In genomic region chr16:71845639-71846431, GRCh38 we compare ENCODE assay signal across 1 cellular context.
TF ChIP-seq lines count a peak whose summit lies in the region.

A gene with protein sequence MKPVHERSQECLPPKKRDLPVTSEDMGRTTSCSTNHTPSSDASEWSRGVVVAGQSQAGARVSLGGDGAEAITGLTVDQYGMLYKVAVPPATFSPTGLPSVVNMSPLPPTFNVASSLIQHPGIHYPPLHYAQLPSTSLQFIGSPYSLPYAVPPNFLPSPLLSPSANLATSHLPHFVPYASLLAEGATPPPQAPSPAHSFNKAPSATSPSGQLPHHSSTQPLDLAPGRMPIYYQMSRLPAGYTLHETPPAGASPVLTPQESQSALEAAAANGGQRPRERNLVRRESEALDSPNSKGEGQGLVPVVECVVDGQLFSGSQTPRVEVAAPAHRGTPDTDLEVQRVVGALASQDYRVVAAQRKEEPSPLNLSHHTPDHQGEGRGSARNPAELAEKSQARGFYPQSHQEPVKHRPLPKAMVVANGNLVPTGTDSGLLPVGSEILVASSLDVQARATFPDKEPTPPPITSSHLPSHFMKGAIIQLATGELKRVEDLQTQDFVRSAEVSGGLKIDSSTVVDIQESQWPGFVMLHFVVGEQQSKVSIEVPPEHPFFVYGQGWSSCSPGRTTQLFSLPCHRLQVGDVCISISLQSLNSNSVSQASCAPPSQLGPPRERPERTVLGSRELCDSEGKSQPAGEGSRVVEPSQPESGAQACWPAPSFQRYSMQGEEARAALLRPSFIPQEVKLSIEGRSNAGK (plus strand): TSS chr16:71845976. CDS start chr16:71849741, 3,765 bp downstream.

TF ChIP-seq in HepG2, 621 proteins besides CTCF, POLR2A, EP300 and RAD21 (continued from another document and continues in another):
- TF ChIP-seq, protein P1, sequence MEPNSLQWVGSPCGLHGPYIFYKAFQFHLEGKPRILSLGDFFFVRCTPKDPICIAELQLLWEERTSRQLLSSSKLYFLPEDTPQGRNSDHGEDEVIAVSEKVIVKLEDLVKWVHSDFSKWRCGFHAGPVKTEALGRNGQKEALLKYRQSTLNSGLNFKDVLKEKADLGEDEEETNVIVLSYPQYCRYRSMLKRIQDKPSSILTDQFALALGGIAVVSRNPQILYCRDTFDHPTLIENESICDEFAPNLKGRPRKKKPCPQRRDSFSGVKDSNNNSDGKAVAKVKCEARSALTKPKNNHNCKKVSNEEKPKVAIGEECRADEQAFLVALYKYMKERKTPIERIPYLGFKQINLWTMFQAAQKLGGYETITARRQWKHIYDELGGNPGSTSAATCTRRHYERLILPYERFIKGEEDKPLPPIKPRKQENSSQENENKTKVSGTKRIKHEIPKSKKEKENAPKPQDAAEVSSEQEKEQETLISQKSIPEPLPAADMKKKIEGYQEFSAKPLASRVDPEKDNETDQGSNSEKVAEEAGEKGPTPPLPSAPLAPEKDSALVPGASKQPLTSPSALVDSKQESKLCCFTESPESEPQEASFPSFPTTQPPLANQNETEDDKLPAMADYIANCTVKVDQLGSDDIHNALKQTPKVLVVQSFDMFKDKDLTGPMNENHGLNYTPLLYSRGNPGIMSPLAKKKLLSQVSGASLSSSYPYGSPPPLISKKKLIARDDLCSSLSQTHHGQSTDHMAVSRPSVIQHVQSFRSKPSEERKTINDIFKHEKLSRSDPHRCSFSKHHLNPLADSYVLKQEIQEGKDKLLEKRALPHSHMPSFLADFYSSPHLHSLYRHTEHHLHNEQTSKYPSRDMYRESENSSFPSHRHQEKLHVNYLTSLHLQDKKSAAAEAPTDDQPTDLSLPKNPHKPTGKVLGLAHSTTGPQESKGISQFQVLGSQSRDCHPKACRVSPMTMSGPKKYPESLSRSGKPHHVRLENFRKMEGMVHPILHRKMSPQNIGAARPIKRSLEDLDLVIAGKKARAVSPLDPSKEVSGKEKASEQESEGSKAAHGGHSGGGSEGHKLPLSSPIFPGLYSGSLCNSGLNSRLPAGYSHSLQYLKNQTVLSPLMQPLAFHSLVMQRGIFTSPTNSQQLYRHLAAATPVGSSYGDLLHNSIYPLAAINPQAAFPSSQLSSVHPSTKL (CRISPR knock-in tag; IDR thresholded peaks at IDR 0.05) = peak; percentile 35; the same call in 1 of the 2 replicates
- TF ChIP-seq GPBP1L1 (CRISPR knock-in tag; IDR thresholded peaks at IDR 0.05) (no peak), NR2F6 (IDR thresholded peaks at IDR 0.05) (peak; percentile 61), NR2F6 (CRISPR knock-in tag; IDR thresholded peaks at IDR 0.05) (peak; percentile 76; the same call in 1 of the 2 replicates), XBP1 (CRISPR knock-in tag; IDR thresholded peaks at IDR 0.05) (peak; percentile 76; the same call in 1 of the 2 replicates), ETS1 (CRISPR knock-in tag; IDR thresholded peaks at IDR 0.05) (0 out of 2 replicates have a peak, but pooled peaks have one; percentile 50), HNF4G (IDR thresholded peaks at IDR 0.05; ENCODE audit: borderline replicate concordance, low read depth, low read length) (peak; percentile 59; the same call in 1 of the 2 replicates), HNF4G (CRISPR knock-in tag; IDR thresholded peaks at IDR 0.05; ENCODE audit: borderline replicate concordance, low read depth) (peak; percentile 32; the same call in 1 of the 2 replicates), ZNF12 (CRISPR knock-in tag; IDR thresholded peaks at IDR 0.05) (peak; percentile 33; the same call in 1 of the 2 replicates), ZNF432 (CRISPR knock-in tag; IDR thresholded peaks at IDR 0.05; ENCODE audit: borderline replicate concordance) (no peak), CC2D1A (CRISPR knock-in tag; IDR thresholded peaks at IDR 0.05) (no peak), PHB2 (IDR thresholded peaks at IDR 0.05; ENCODE audit: partially characterized antibody) (no peak), IKZF4 (CRISPR knock-in tag; IDR thresholded peaks at IDR 0.05; ENCODE audit: borderline replicate concordance, low read depth, not compliant biosample characterization) (peak; percentile 43), ZNF225 (CRISPR knock-in tag; IDR thresholded peaks at IDR 0.05) (peak; percentile 8; the same call in 1 of the 2 replicates), ZNF746 (CRISPR knock-in tag; IDR thresholded peaks at IDR 0.05) (peak; percentile 81; the same call in 1 of the 2 replicates), ZNF549 (CRISPR knock-in tag; IDR thresholded peaks at IDR 0.05) (no peak; the same call in 1 of the 2 replicates), TCF7 (IDR thresholded peaks at IDR 0.05; ENCODE audit: low read depth) (no peak), PAWR (CRISPR knock-in tag; IDR thresholded peaks at IDR 0.05; ENCODE audit: borderline replicate concordance) (no peak), YEATS2 (CRISPR knock-in tag; IDR thresholded peaks at IDR 0.05; ENCODE audit: borderline replicate concordance) (peak; percentile 90), ZNF512 (CRISPR knock-in tag; IDR thresholded peaks at IDR 0.05) (no peak), HOXA3 (CRISPR knock-in tag; IDR thresholded peaks at IDR 0.05) (peak; percentile 99), POLR2AphosphoS2 (IDR thresholded peaks at IDR 0.05; ENCODE audit: low read depth, low read length) (no peak), ZNF143 (CRISPR knock-in tag; IDR thresholded peaks at IDR 0.05) (peak; percentile 73), IRF9 (CRISPR knock-in tag; IDR thresholded peaks at IDR 0.05; ENCODE audit: borderline replicate concordance) (peak; percentile 86), ZNF124 (CRISPR knock-in tag; IDR thresholded peaks at IDR 0.05) (peak; percentile 93; the same call in 1 of the 2 replicates), ZNF20 (CRISPR knock-in tag; IDR thresholded peaks at IDR 0.05) (0 out of 2 replicates have a peak, but pooled peaks have one; percentile 55), CREB3 (CRISPR knock-in tag; IDR thresholded peaks at IDR 0.05) (peak; percentile 93; the same call in 1 of the 2 replicates), ETV5 (CRISPR knock-in tag; IDR thresholded peaks at IDR 0.05; ENCODE audit: borderline replicate concordance) (peak; percentile 63), ZNF17 (CRISPR knock-in tag; IDR thresholded peaks at IDR 0.05) (no peak), GFI1 (CRISPR knock-in tag; IDR thresholded peaks at IDR 0.05; ENCODE audit: borderline replicate concordance) (peak; percentile 50; the same call in 1 of the 2 replicates), ZKSCAN8 (CRISPR knock-in tag; IDR thresholded peaks at IDR 0.05; ENCODE audit: borderline replicate concordance) (peak; percentile 50; the same call in 1 of the 2 replicates), ZBTB42 (CRISPR knock-in tag; IDR thresholded peaks at IDR 0.05) (0 out of 2 replicates have a peak, but pooled peaks have one; percentile 9), ZNF850 (CRISPR knock-in tag; conservative IDR thresholded peaks at IDR 0.05) (peak; percentile 83; the same call in 1 of the 2 replicates), TEAD3 (CRISPR knock-in tag; optimal IDR thresholded peaks at IDR 0.05; ENCODE audit: borderline replicate concordance) (peak; percentile 74), GPN1 (CRISPR knock-in tag; IDR thresholded peaks at IDR 0.05; ENCODE audit: borderline replicate concordance) (peak; percentile 85; the same call in 1 of the 2 replicates), HCFC1 (IDR thresholded peaks at IDR 0.05; ENCODE audit: low read depth, low read length) (peak; percentile 85), HOXA5 (CRISPR knock-in tag; IDR thresholded peaks at IDR 0.05) (0 out of 2 replicates have a peak, but pooled peaks have one; percentile 88), MTF2 (CRISPR knock-in tag; IDR thresholded peaks at IDR 0.05; ENCODE audit: borderline replicate concordance) (no peak), SIX1 (CRISPR knock-in tag; IDR thresholded peaks at IDR 0.05; ENCODE audit: borderline replicate concordance) (0 out of 2 replicates have a peak, but pooled peaks have one; percentile 15), ONECUT2 (CRISPR knock-in tag; IDR thresholded peaks at IDR 0.05) (no peak), HNRNPUL1 (IDR thresholded peaks at IDR 0.05; ENCODE audit: low read depth, low read length) (no peak), ZNF576 (CRISPR knock-in tag; IDR thresholded peaks at IDR 0.05) (no peak), ZNF563 (CRISPR knock-in tag; IDR thresholded peaks at IDR 0.05) (peak; percentile 58; the same call in 1 of the 2 replicates)
- TF ChIP-seq, protein P2, sequence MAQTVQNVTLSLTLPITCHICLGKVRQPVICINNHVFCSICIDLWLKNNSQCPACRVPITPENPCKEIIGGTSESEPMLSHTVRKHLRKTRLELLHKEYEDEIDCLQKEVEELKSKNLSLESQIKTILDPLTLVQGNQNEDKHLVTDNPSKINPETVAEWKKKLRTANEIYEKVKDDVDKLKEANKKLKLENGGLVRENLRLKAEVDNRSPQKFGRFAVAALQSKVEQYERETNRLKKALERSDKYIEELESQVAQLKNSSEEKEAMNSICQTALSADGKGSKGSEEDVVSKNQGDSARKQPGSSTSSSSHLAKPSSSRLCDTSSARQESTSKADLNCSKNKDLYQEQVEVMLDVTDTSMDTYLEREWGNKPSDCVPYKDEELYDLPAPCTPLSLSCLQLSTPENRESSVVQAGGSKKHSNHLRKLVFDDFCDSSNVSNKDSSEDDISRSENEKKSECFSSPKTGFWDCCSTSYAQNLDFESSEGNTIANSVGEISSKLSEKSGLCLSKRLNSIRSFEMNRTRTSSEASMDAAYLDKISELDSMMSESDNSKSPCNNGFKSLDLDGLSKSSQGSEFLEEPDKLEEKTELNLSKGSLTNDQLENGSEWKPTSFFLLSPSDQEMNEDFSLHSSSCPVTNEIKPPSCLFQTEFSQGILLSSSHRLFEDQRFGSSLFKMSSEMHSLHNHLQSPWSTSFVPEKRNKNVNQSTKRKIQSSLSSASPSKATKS (CRISPR knock-in tag; IDR thresholded peaks at IDR 0.05) = peak; percentile 60; the same call in 1 of the 2 replicates
- TF ChIP-seq, protein P3, sequence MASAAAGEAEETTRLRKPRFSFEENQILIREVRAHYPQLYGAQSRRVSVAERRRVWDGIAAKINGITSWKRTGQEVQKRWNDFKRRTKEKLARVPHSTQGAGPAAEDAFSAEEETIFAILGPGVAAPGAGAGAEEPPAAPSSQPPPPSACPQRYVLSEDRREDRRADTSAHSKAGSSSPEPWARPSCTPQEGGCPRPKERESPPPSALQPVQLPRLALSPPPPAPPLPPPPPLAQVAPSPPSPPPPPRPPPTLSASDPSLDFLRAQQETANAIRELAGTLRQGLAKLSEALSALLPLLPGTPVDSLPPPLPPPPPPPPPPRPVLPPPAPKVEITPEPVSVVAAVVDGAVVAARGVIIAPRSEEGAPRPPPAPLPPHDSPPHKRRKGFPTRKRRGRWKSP (CRISPR knock-in tag; IDR thresholded peaks at IDR 0.05) = no peak; the same call in 1 of the 2 replicates
